Comparison of ENCODE assay signal across 8 cellular contexts in genomic region chr7:129923709-129924108, GRCh38. TPM values are rescaled to one million over a fixed set of nuclear protein-coding genes. Genes with fewer than 3 reads are reported as not detected.
DNase-seq lines count a peak whose midpoint lies in the region; ATAC-seq and TF ChIP-seq lines count a peak whose summit lies in the region.

No MANE protein-coding gene starts in this region.

- H3K9me3 Mint-ChIP-seq in MCF 10A (ENCODE audit: unreplicated experiment) (no peaks in the 10 kb centered on the region), IgD-negative memory B cell (no peaks in the 10 kb centered on the region)

- H3K4me1 ChIP-seq in breast epithelium (no peaks in the 10 kb centered on the region), fibroblast of lung (ENCODE audit: control insufficient read depth, extremely low read depth, insufficient read depth, low read length) (no peaks in the 10 kb centered on the region), thoracic aorta (ENCODE audit: control insufficient read depth in 1 of 2, low read depth in 2 of 2) (peaks cover 29 to 67% of the 10 kb centered on the region in 2 donors), PC-9 (replicated peaks; ENCODE audit: insufficient read depth) (no peaks in the 10 kb centered on the region)

- H3K27me3 ChIP-seq in breast epithelium, result no peaks in the 10 kb centered on the region
- H3K27me3 ChIP-seq in fibroblast of lung (ENCODE audit: control insufficient read depth, insufficient read depth, low read length), result no peaks in the 10 kb centered on the region
- no peaks in the 10 kb centered on the region for H3K27me3 ChIP-seq in thoracic aorta (replicated peaks; ENCODE audit: insufficient read depth)
- no peaks in the 10 kb centered on the region for H3K27me3 ChIP-seq in PC-9 (ENCODE audit: insufficient read depth, low read depth)

- no peak for TF ChIP-seq POLR2A in breast epithelium (IDR thresholded peaks at IDR 0.05)

- H3K9me3 ChIP-seq in breast epithelium, result no peaks in the 10 kb centered on the region
- no peaks in the 10 kb centered on the region for H3K9me3 ChIP-seq in fibroblast of lung (ENCODE audit: control insufficient read depth, insufficient read depth, low read depth, low read length)
- no peaks in the 10 kb centered on the region for H3K9me3 ChIP-seq in thoracic aorta
- no peaks in the 10 kb centered on the region for H3K9me3 ChIP-seq in PC-9 (ENCODE audit: insufficient read depth, low read depth)

- H3K36me3 ChIP-seq in breast epithelium (no peaks in the 10 kb centered on the region), fibroblast of lung (ENCODE audit: control insufficient read depth, insufficient read depth, low read length) (no peaks in the 10 kb centered on the region), thoracic aorta (no peaks in the 10 kb centered on the region), PC-9 (ENCODE audit: low read depth) (peaks cover 18% of the 10 kb centered on the region)

- peaks cover 76% of the 10 kb centered on the region for H3K36me3 Mint-ChIP-seq in MCF 10A (ENCODE audit: insufficient read depth, unreplicated experiment)
- H3K36me3 Mint-ChIP-seq in IgD-negative memory B cell, result peaks cover 7% of the 10 kb centered on the region

- H3F3A ChIP-seq in PC-9 (ENCODE audit: insufficient read depth, low read depth), result peaks cover 26% of the 10 kb centered on the region; the same call in 1 of the 2 replicates

- H4K20me1 ChIP-seq in fibroblast of lung (ENCODE audit: control insufficient read depth, extremely low read depth, insufficient read depth, low read length), result no peaks in the 10 kb centered on the region
- H4K20me1 ChIP-seq in PC-9 (ENCODE audit: insufficient read depth), result peaks cover 47% of the 10 kb centered on the region

- peak overlapping the region; percentile 46 for H3K4me2 ChIP-seq in fibroblast of lung (ENCODE audit: extremely low read depth, insufficient read depth, low read length)
- H3K4me2 ChIP-seq in PC-9, result no peak overlapping the region

- no peaks in the 10 kb centered on the region for H3K27me3 Mint-ChIP-seq in MCF 10A (ENCODE audit: insufficient read depth, unreplicated experiment)
- H3K27me3 Mint-ChIP-seq in IgD-negative memory B cell, result no peaks in the 10 kb centered on the region

- H3K9ac ChIP-seq in fibroblast of lung (ENCODE audit: insufficient read depth, low read length), result no peak overlapping the region

- H3K9me2 ChIP-seq in PC-9 (ENCODE audit: insufficient read depth), result no peaks in the 10 kb centered on the region

- no peak overlapping the region for H3K4me3 ChIP-seq in breast epithelium
- H3K4me3 ChIP-seq in fibroblast of lung (replicated peaks in 1 of 4; ENCODE audit: control extremely low read depth in 1 of 4, insufficient read depth in 1 of 4, low read depth in 3 of 4, low read length in 4 of 4), result no peak overlapping the region
- no peak overlapping the region for H3K4me3 ChIP-seq in thoracic aorta
- H3K4me3 ChIP-seq in PC-9, result no peak overlapping the region

- H2AFZ ChIP-seq in fibroblast of lung (ENCODE audit: low read length) (no peak overlapping the region), PC-9 (no peak overlapping the region)

- H3K27ac Mint-ChIP-seq in MCF 10A (ENCODE audit: low read depth, unreplicated experiment), result peak overlapping the region; percentile 42
- H3K27ac Mint-ChIP-seq in IgD-negative memory B cell, result peak overlapping the region in 2 of 3 donors; percentile 21 to 65

- BruUV-seq in MCF 10A (replicated peaks; lab: Mats Ljungman, UMichigan), result no TSS peak
- BruUV-seq in PC-9 (replicated peaks; lab: Mats Ljungman, UMichigan), result no TSS peak

- CTCF ChIA-PET in MCF 10A (lab: Yijun Ruan, JAX), result no interaction called here
- CTCF ChIA-PET in PC-9 (lab: Charles Lee), result no interaction called here

- H3K4me3 Mint-ChIP-seq in MCF 10A (ENCODE audit: unreplicated experiment), result no peak overlapping the region
- peak overlapping the region in 2 of 4 donors; percentile 25 to 74 for H3K4me3 Mint-ChIP-seq in IgD-negative memory B cell

- TF ChIP-seq CTCF in MCF 10A (IDR thresholded peaks at IDR 0.05; ENCODE audit: unreplicated experiment), result no peak
- no peak for TF ChIP-seq CTCF in breast epithelium (IDR thresholded peaks at IDR 0.05)
- TF ChIP-seq CTCF in fibroblast of lung (conservative IDR thresholded peaks at IDR 0.05 in 1 of 2, IDR thresholded peaks at IDR 0.05 in 1 of 2; ENCODE audit: low read depth in 1 of 2, low read length in 2 of 2), result no peak
- no peak for TF ChIP-seq CTCF in thoracic aorta (IDR thresholded peaks at IDR 0.05)
- no peak for TF ChIP-seq CTCF in PC-9 (conservative IDR thresholded peaks at IDR 0.05)

- peaks cover 3% of the 10 kb centered on the region for H3K79me2 ChIP-seq in fibroblast of lung (ENCODE audit: control insufficient read depth, insufficient read depth, low read length)
- peaks cover 78% of the 10 kb centered on the region for H3K79me2 ChIP-seq in PC-9 (ENCODE audit: low read depth)

- DNase-seq in MCF 10A (ENCODE audit: unreplicated experiment) (peak; percentile 26), breast epithelium (ENCODE audit: low spot score in 2 of 2) (no peak), fibroblast of lung (ENCODE audit: low read depth in 2 of 2) (peak; percentile 52 to 94), thoracic aorta (ENCODE audit: low spot score) (no peak), T-helper 9 cell (no peak), PC-9 (no peak), NCI-H2171 (lab: John Stamatoyannopoulos, UW) (no peak)

- intact Hi-C loops in MCF 10A (cut with micrococcal nuclease), result no loop called here
- intact Hi-C loops in breast epithelium (cut with DNase I; ENCODE audit: low total_unique reads), result no loop called here
- intact Hi-C loops in PC-9 (cut with micrococcal nuclease; ENCODE audit: unreplicated experiment), result no loop called here

- H3K4me1 Mint-ChIP-seq in MCF 10A (ENCODE audit: insufficient read depth, unreplicated experiment) (peaks cover 9% of the 10 kb centered on the region), IgD-negative memory B cell (peaks cover 26 to 42% (median 41%) of the 10 kb centered on the region in 3 donors)

- no peak for ATAC-seq in thoracic aorta (ENCODE audit: insufficient number of reproducible peaks, low FRiP score, low read depth)

- H3K27ac ChIP-seq in breast epithelium (peak overlapping the region in 1 of 2 donors; percentile 20), fibroblast of lung (ENCODE audit: insufficient read depth, low read length) (peak overlapping the region; percentile 34), thoracic aorta (peak overlapping the region; percentile 1 to 59), PC-9 (no peak overlapping the region)

- POLR2A ChIA-PET in MCF 10A (lab: Yijun Ruan, JAX) (interaction anchor here (0.8 to 1.5 kb wide), 4 partner anchors 10 to 47 kb away, joined by 4 to 9 read pairs (median 4); no protein-coding TSS in a partner anchor), PC-9 (lab: Charles Lee; ENCODE audit: unreplicated experiment) (no interaction called here)

RNA-seq across cellular contexts. Expression of gene UBE2H, which starts 29.1 kb away (rescaled TPM):
- total RNA-seq in MCF 10A (2022) (128 and 130 TPM in 2 replicates), breast epithelium (100 to 1,000 TPM in 2 of 3 donors, 10 to 100 TPM in 1; 81.8 to 124 (median 114) TPM), fibroblast of lung (64.2 and 102 TPM in 2 replicates), thoracic aorta (100 to 1,000 TPM; 136 to 158 TPM), PC-9 (2021) (211 TPM in 2 replicates)
- polyA plus RNA-seq in IgD-negative memory B cell (66.3 TPM), fibroblast of lung (59.3 and 76.0 TPM in 2 replicates)
- 39.7 and 46.5 TPM in 2 replicates for polyA plus RNA-seq in fibroblast of lung (2012)
- polyA minus RNA-seq in fibroblast of lung (ENCODE audit: low replicate concordance), result 22.0 and 31.4 TPM in 2 replicates

Comparison
In these comparisons a context has a peak if more than half of its experiments do, and no peak if none do; other contexts are left out.
1. DNase-seq: peak in MCF 10A (single experiment) and fibroblast of lung (2 of 2); none in breast epithelium (0 of 2), thoracic aorta (single experiment), T-helper 9 cell (single experiment), PC-9 (0 of 2) and NCI-H2171 (single experiment).